Comparison of ENCODE assay signal across 8 cellular contexts in the genomic region with DNA sequence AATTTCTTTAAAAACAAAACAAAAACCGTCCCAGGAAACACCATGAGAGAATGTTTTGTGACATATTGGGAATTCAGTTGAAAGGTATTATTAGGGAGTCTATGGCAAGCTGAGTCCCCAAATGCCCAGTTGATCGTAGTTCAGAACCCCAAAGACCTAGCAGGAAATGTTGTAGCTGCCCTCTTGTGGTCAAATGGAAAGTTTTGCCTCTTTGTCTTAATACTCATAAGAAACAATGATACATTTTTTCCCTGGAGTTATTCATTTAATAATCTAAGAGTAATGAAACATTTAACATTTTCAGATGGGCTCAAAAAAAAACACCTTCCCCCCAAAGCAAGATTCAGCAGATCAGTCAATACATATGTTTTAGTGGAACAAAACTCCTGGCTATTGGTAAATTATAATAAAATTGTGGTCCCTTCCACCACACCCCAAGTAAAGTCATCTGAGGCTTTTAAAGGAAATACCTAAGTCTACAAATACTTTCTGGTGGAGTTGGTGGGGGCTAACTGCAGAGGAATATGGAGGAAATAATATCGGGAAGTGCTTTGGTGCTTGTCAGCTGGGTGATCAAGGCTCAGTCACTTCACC. TPM values are rescaled to one million over a fixed set of nuclear protein-coding genes. Genes with fewer than 3 reads are reported as not detected.
DNase-seq lines count a peak whose midpoint lies in the region; ATAC-seq and TF ChIP-seq lines count a peak whose summit lies in the region.

No MANE protein-coding gene starts in this region.

- H3K27ac ChIP-seq in ascending aorta (no peak overlapping the region), aorta (ENCODE audit: low read depth in 1 of 2, low read length in 2 of 2) (no peak overlapping the region)

- H3K9me3 ChIP-seq in ascending aorta (no peaks in the 10 kb centered on the region), aorta (ENCODE audit: control insufficient read depth, low read length) (no peaks in the 10 kb centered on the region)

- peaks cover 7 to 8% of the 10 kb centered on the region in 2 donors for H3K4me1 ChIP-seq in ascending aorta
- H3K4me1 ChIP-seq in aorta (ENCODE audit: control insufficient read depth in 1 of 2, insufficient read depth in 2 of 2, low read length in 2 of 2), result peaks cover 2 to 5% of the 10 kb centered on the region in 2 donors

- WGBS in aorta, 2 donors, result 14 to 19% methylated on average over 3 of the region's 3 CpGs

- intact Hi-C loops in ascending aorta (cut with DNase I), result loop anchor here (1.0 to 5.0 kb wide), 4 partner anchors 39 to 243 kb away; partner anchors contain the start of gene EFEMP1
- intact Hi-C loops in aorta (cut with DNase I), result loop anchor here in 1 of 2 donors (1.0 to 10.0 kb wide), 5 partner anchors 36 to 244 kb away; partner anchors contain the start of gene EFEMP1

- H3K27me3 ChIP-seq in ascending aorta (no peaks in the 10 kb centered on the region), aorta (ENCODE audit: control insufficient read depth in 1 of 2, insufficient read depth in 2 of 2, low read length in 1 of 2) (no peaks in the 10 kb centered on the region)

- H3K36me3 ChIP-seq in ascending aorta (no peaks in the 10 kb centered on the region), aorta (ENCODE audit: control insufficient read depth in 1 of 2, insufficient read depth in 2 of 2, low read length in 1 of 2) (no peaks in the 10 kb centered on the region)

- DNase-seq in CMK (ENCODE audit: low read depth) (peak; percentile 9), NCI-H1694 (lab: John Stamatoyannopoulos, UW) (peak; percentile 39), ascending aorta (ENCODE audit: low spot score in 2 of 2) (no peak), iris pigment epithelial cell (ENCODE audit: low read depth) (peak; percentile 81), aorta (no peak)
- no peak for DNase-seq in activated CD8-positive, alpha-beta memory T cell treated with anti-CD3 and anti-CD28 coated beads, Interleukin-2, amount 50 U/mL, for 48 hours

- H3K4me3 ChIP-seq in ascending aorta, result no peak overlapping the region
- H3K4me3 ChIP-seq in aorta (ENCODE audit: low read length in 2 of 2), result no peak overlapping the region

- peak; percentile 37 to 72 (median 61) for TF ChIP-seq CTCF in ascending aorta (IDR thresholded peaks at IDR 0.05)

- ATAC-seq in GM19468 (IDR thresholded peaks at IDR 0.05; ENCODE audit: extremely low read depth, unreplicated experiment) (peak; percentile 41), aorta (ENCODE audit: low FRiP score) (peak; percentile 68), HG02798 (IDR thresholded peaks at IDR 0.05; ENCODE audit: poor library complexity, unreplicated experiment) (no peak)

RNA-seq across cellular contexts. Expression of gene EFEMP1, which starts 37.8 kb away (rescaled TPM):
- total RNA-seq in ascending aorta (1,320 TPM), aorta (100 to 1,000 TPM; 793 to 989 TPM)
- polyA plus RNA-seq in aorta, result 1,000 to 10,000 TPM in 1 of 2 donors, 100 to 1,000 TPM in 1; 551 to 3,298 TPM

Comparison
In these comparisons a context has a peak if more than half of its experiments do, and no peak if none do; other contexts are left out.
1. DNase-seq: peak in CMK (single experiment), NCI-H1694 (single experiment) and iris pigment epithelial cell (single experiment); none in ascending aorta (0 of 2), aorta (0 of 2) and activated CD8-positive, alpha-beta memory T cell treated with anti-CD3 and anti-CD28 coated beads, Interleukin-2, amount 50 U/mL, for 48 hours (single experiment).